8 cellular contexts compared by ENCODE assay signal in genomic region chr12:101830391-101831325, GRCh38. TPM values are rescaled to one million over a fixed set of nuclear protein-coding genes. Genes with fewer than 3 reads are reported as not detected.
DNase-seq lines count a peak whose midpoint lies in the region; ATAC-seq and TF ChIP-seq lines count a peak whose summit lies in the region.

GNPTAB (minus strand) TSS chr12:101830959; CDS start chr12:101830675, 284 bp downstream.

- H3K9me3 Mint-ChIP-seq in activated T-cell treated with anti-CD3 and anti-CD28 coated beads, Interleukin-2, amount 50 U/mL, for 24 hours: no peaks in the 10 kb centered on the region

- H4K20me1 ChIP-seq in PC-3 (ENCODE audit: low read length): no peaks in the 10 kb centered on the region

- peaks cover 25% of the 10 kb centered on the region for H3K79me2 ChIP-seq in PC-3 (ENCODE audit: low read length)

- H3K9me2 ChIP-seq in PC-3 (replicated peaks; ENCODE audit: low read length): no peaks in the 10 kb centered on the region

- POLR2A ChIA-PET in PC-3 (lab: Charles Lee; ENCODE audit: unreplicated experiment): interaction anchor here (0.6 kb wide), 1 partner anchor 423 kb away, joined by 6 read pairs; the partner anchor contains the start of gene ARL1

- CTCF ChIA-PET in PC-3 (lab: Charles Lee): interaction anchor here (0.5 to 2.2 kb wide), 11 partner anchors 8 to 424 kb away, joined by 3 to 19 read pairs (median 4); partner anchors contain the start of gene ARL1

- peak within 1 kb of the TSS; percentile 68 for H3K9ac ChIP-seq in PC-3 (ENCODE audit: low read length)

- ATAC-seq in GM21717 (IDR thresholded peaks at IDR 0.05; ENCODE audit: unreplicated experiment) (peak; percentile 92), PC-3 (peak; percentile 92), esophagus mucosa (peak; percentile 99)

- peaks cover 42% of the 10 kb centered on the region for H3K4me1 Mint-ChIP-seq in activated T-cell treated with anti-CD3 and anti-CD28 coated beads, Interleukin-2, amount 50 U/mL, for 24 hours (ENCODE audit: low read depth)

- peak within 1 kb of the TSS; percentile 94 for H3K4me3 Mint-ChIP-seq in activated T-cell treated with anti-CD3 and anti-CD28 coated beads, Interleukin-2, amount 50 U/mL, for 24 hours

- H3K36me3 ChIP-seq in PC-3 (ENCODE audit: low read depth, low read length): no peaks in the 10 kb centered on the region

- DNase-seq in DMS79 treated with DMSO at 0.1 percent for 48 hours (lab: John Stamatoyannopoulos, UW) (peak; percentile 89), PC-3 (peak; percentile 96), myocyte (ENCODE audit: low read depth) (peak; percentile 92)
- DNase-seq in Jurkat, Clone E6-1 (ENCODE audit: low read depth, low spot score): peak; percentile 89
- DNase-seq in activated T-cell treated with anti-CD3 and anti-CD28 coated beads, Interleukin-2, amount 50 U/mL, for 24 hours: peak; percentile 98
- DNase-seq in stimulated activated CD8-positive, alpha-beta memory T cell treated with anti-CD3 and anti-CD28 coated beads, Interleukin-7, amount 100 ng/mL, for 4 hours (ENCODE audit: low read depth in 2 of 2): peak; percentile 91 to 92

- no peaks in the 10 kb centered on the region for H3F3A ChIP-seq in PC-3 (ENCODE audit: low read length, unreplicated experiment)

- H2AFZ ChIP-seq in PC-3 (ENCODE audit: low read length): peak within 1 kb of the TSS; percentile 97

- H3K4me1 ChIP-seq in PC-3 (ENCODE audit: insufficient read depth, low read length): peaks cover 10% of the 10 kb centered on the region

- peak within 1 kb of the TSS; percentile 83 for H3K4me3 ChIP-seq in Jurkat, Clone E6-1 (ENCODE audit: low read length)
- peak within 1 kb of the TSS; percentile 96 for H3K4me3 ChIP-seq in PC-3 (ENCODE audit: low read length)

- intact Hi-C loops in PC-3 (cut with micrococcal nuclease): loop anchor here (1.0 to 5.0 kb wide), 6 partner anchors 38 to 424 kb away; partner anchors contain the start of genes ARL1 and CHPT1

- H3K27me3 Mint-ChIP-seq in activated T-cell treated with anti-CD3 and anti-CD28 coated beads, Interleukin-2, amount 50 U/mL, for 24 hours: no peaks in the 10 kb centered on the region

- no peaks in the 10 kb centered on the region for H3K9me3 ChIP-seq in PC-3 (ENCODE audit: low read length)

- peak; percentile 69 for TF ChIP-seq CTCF in PC-3 (conservative IDR thresholded peaks at IDR 0.05; ENCODE audit: low read depth, low read length)

- peak within 1 kb of the TSS; percentile 89 for H3K4me2 ChIP-seq in PC-3 (ENCODE audit: low read length)

- H3K27ac ChIP-seq in PC-3 (ENCODE audit: low read length): no peak within 1 kb of the TSS

- no TSS peak for BruUV-seq in PC-3 (replicated peaks; lab: Mats Ljungman, UMichigan)

- H3K27ac Mint-ChIP-seq in activated T-cell treated with anti-CD3 and anti-CD28 coated beads, Interleukin-2, amount 50 U/mL, for 24 hours: peak within 1 kb of the TSS; percentile 92

- peaks cover 14% of the 10 kb centered on the region for H3K36me3 Mint-ChIP-seq in activated T-cell treated with anti-CD3 and anti-CD28 coated beads, Interleukin-2, amount 50 U/mL, for 24 hours (ENCODE audit: low read depth)

- H3K27me3 ChIP-seq in PC-3 (ENCODE audit: low read length): no peaks in the 10 kb centered on the region

RNA-seq across cellular contexts. Expression of gene GNPTAB, which starts in this region (rescaled TPM):
- polyA plus RNA-seq in Jurkat, Clone E6-1 (2012; ENCODE audit: insufficient read depth, insufficient read length): 22.3 TPM
- total RNA-seq in PC-3 (2014; rRNA removed) (21.0 and 22.1 TPM in 2 replicates), esophagus mucosa (18.4 TPM), myocyte (17.7 and 33.5 TPM in 2 replicates)
- polyA plus RNA-seq in myocyte (2012): 17.5 TPM
